ENCODE assay signal across 13 cellular contexts in the genomic region with DNA sequence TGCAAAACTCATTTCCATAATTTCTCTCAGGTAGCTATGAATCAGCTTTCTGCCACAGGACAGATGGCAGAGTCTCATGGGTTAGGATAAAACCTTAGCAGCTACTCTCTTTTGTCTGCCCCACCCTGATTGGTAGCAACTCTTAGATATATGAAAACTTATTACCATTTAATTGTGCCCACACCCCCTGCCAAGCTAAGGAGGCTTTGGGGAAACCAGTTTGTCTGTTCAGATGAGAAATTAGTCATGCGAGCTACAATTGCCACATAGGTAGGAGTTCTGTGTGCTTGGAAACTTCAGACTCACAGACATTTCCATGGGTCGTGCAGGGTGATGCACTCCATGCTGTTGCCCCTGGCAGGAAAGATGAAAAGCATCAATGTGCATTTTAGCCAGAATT. TPM values are rescaled to one million over a fixed set of nuclear protein-coding genes. Genes with fewer than 3 reads are reported as not detected.
DNase-seq lines count a peak whose midpoint lies in the region; ATAC-seq, FAIRE-seq and TF ChIP-seq lines count a peak whose summit lies in the region.
"Had no signal": no experiment of that assay in that cellular context is flagged by ENCODE, and none has a peak within 500 bp of the region (broad histone marks: within the 10 kb centered on the region; RNA-seq: fewer than 3 reads in every experiment).

No MANE protein-coding gene starts in this region.

- no TSS peak for BruUV-seq in A673 (replicated peaks; lab: Mats Ljungman, UMichigan)

- H3K36me3 ChIP-seq in SJSA1: peaks cover 70% of the 10 kb centered on the region
- H3K36me3 ChIP-seq in sigmoid colon: peaks cover 0 to 33% (median 8%) of the 10 kb centered on the region in 4 donors
- no peaks in the 10 kb centered on the region for H3K36me3 ChIP-seq in A673 (ENCODE audit: insufficient read depth, low read length, poor library complexity, severe bottlenecking)

- H3K4me1 ChIP-seq in SJSA1 (replicated peaks) (peaks cover 73% of the 10 kb centered on the region), sigmoid colon (peaks cover 0 to 48% (median 44%) of the 10 kb centered on the region in 4 donors), A673 (ENCODE audit: insufficient read depth, low read length, poor library complexity, severe bottlenecking) (no peaks in the 10 kb centered on the region)

- FAIRE-seq in D721Med (lab: Jason Lieb, UNC): no peak
- FAIRE-seq: frontal cortex, TTC549 had no signal

- H3K27ac Mint-ChIP-seq in dendritic cell treated with granulocyte-macrophage colony-stimulating factor and Interleukin-4, amounts not matched to agents 40 ng/mL and 50 ng/mL, for 4 days: peak overlapping the region; percentile 76

- no peak for ATAC-seq in GM21825 (IDR thresholded peaks at IDR 0.05; ENCODE audit: unreplicated experiment)

- no peaks in the 10 kb centered on the region for H3K9me3 ChIP-seq in SJSA1 (replicated peaks)
- H3K9me3 ChIP-seq in sigmoid colon: no peaks in the 10 kb centered on the region
- H3K9me3 ChIP-seq in A673 (ENCODE audit: low read depth, low read length, poor library complexity, severe bottlenecking): no peaks in the 10 kb centered on the region
- H3K9me3 ChIP-seq: tibial artery had no signal

- peaks cover 94% of the 10 kb centered on the region for H3K36me3 Mint-ChIP-seq in dendritic cell treated with granulocyte-macrophage colony-stimulating factor and Interleukin-4, amounts not matched to agents 40 ng/mL and 50 ng/mL, for 4 days (ENCODE audit: low read depth)

- H3K27me3 Mint-ChIP-seq in dendritic cell treated with granulocyte-macrophage colony-stimulating factor and Interleukin-4, amounts not matched to agents 40 ng/mL and 50 ng/mL, for 4 days: no peaks in the 10 kb centered on the region

- H3K4me3 ChIP-seq in SJSA1 (no peak overlapping the region), sigmoid colon (no peak overlapping the region), A673 (ENCODE audit: low read depth, low read length, poor library complexity, severe bottlenecking) (no peak overlapping the region)
- H3K4me3 ChIP-seq: tibial artery had no signal

- H3K27me3 ChIP-seq in SJSA1 (replicated peaks) (no peaks in the 10 kb centered on the region), sigmoid colon (no peaks in the 10 kb centered on the region), A673 (replicated peaks; ENCODE audit: insufficient read depth, low read depth, low read length, poor library complexity) (no peaks in the 10 kb centered on the region)
- H3K27me3 ChIP-seq: tibial artery had no signal

- H3K4me1 Mint-ChIP-seq in dendritic cell treated with granulocyte-macrophage colony-stimulating factor and Interleukin-4, amounts not matched to agents 40 ng/mL and 50 ng/mL, for 4 days (ENCODE audit: low read depth): peaks cover 55% of the 10 kb centered on the region

- H3K27ac ChIP-seq in SJSA1 (peak overlapping the region; percentile 69; the same call in 1 of the 2 replicates), sigmoid colon (peak overlapping the region in 3 of 4 donors; percentile 45 to 54 (median 48)), A673 (ENCODE audit: low read depth, low read length, poor library complexity, severe bottlenecking) (no peak overlapping the region)

- WGBS in sigmoid colon, 2 donors: 25 to 51% methylated on average over 2 of the region's 2 CpGs

- TF ChIP-seq EP300 in sigmoid colon (IDR thresholded peaks at IDR 0.05): no peak

- no peaks in the 10 kb centered on the region for H3K9me3 Mint-ChIP-seq in dendritic cell treated with granulocyte-macrophage colony-stimulating factor and Interleukin-4, amounts not matched to agents 40 ng/mL and 50 ng/mL, for 4 days

- CTCF ChIA-PET in A673 (lab: Charles Lee): no interaction called here

- DNase-seq in HCEC 1CT: peak; percentile 21
- DNase-seq in SJSA1 (ENCODE audit: low read depth in 1 of 2, low spot score in 2 of 2): no peak
- no peak for DNase-seq in sigmoid colon
- no peak for DNase-seq in A673 (ENCODE audit: low spot score)
- no peak for DNase-seq in D721Med (ENCODE audit: insufficient read length, low spot score)
- DNase-seq in HT-29 (ENCODE audit: low spot score): no peak
- DNase-seq: KBM-7, mesendoderm, tibial artery had no signal

- intact Hi-C loops in dendritic cell treated with granulocyte-macrophage colony-stimulating factor and Interleukin-4, amounts not matched to agents 40 ng/mL and 50 ng/mL, for 4 days (cut with micrococcal nuclease): no loop called here
- intact Hi-C loops in sigmoid colon (cut with DNase I): no loop called here
- intact Hi-C loops in A673 (cut with micrococcal nuclease; ENCODE audit: unreplicated experiment): no loop called here

- TF ChIP-seq POLR2A in sigmoid colon (IDR thresholded peaks at IDR 0.05): no peak

- H3K4me3 Mint-ChIP-seq in dendritic cell treated with granulocyte-macrophage colony-stimulating factor and Interleukin-4, amounts not matched to agents 40 ng/mL and 50 ng/mL, for 4 days: no peak overlapping the region

- TF ChIP-seq CTCF in sigmoid colon (IDR thresholded peaks at IDR 0.05) (no peak), A673 (conservative IDR thresholded peaks at IDR 0.05; ENCODE audit: low read depth, low read length) (no peak), D721Med (IDR thresholded peaks at IDR 0.05; ENCODE audit: insufficient read depth, missing control alignments) (no peak)

- POLR2A ChIA-PET in A673 (lab: Charles Lee; ENCODE audit: low non-redundant PET): no interaction called here

RNA-seq across cellular contexts. Expression of gene CD44, which starts 39.9 kb away (rescaled TPM):
- 102 and 121 TPM in 2 replicates for total RNA-seq in SJSA1 (2014; rRNA removed; shearing (Covaris generic))
- total RNA-seq in sigmoid colon (100 to 1,000 TPM in 2 of 4 donors, 10 to 100 TPM in 2; 74.2 to 228 (median 119) TPM), A673 (2021) (13.1 and 15.9 TPM in 2 replicates)
- polyA plus RNA-seq in sigmoid colon: 100 to 1,000 TPM in 1 of 3 donors, 10 to 100 TPM in 2; 28.4 to 154 (median 37.8) TPM
- 148 and 159 TPM in 2 replicates for total RNA-seq in HT-29 (2014; rRNA removed; shearing (Covaris generic))
